Comparison of ENCODE assay signal across 8 cellular contexts in the genomic region with DNA sequence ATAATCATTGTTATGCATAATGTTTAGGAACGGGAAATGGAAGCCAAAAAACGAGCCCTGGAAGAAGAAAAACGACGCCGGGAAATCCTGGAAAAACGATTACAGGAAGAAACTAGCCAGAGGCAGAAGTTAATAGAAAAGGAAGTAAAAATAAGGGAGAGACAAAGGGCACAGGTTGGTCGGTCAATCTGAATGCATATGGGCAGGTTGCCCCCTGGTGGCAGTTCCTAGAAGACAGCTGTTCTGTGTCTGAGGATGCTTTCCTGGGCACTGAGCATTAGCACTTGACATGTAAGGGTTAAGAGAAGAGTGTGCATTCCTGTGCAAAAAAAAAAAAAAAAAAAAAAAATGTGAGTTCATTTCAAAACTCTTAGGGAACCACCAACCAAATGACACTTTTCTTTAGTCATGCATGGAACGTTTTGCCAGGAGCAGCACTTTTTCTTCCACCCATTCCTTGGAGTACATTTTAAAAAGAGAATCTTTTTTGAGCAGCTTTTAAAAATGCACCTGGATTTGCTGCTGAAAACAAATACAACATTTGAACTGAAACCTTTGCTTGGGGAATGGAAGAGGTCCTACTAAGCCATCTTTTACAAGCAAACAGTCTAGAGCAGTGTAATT. TPM values are rescaled to one million over a fixed set of nuclear protein-coding genes. Genes with fewer than 3 reads are reported as not detected.
DNase-seq lines count a peak whose midpoint lies in the region; ATAC-seq, FAIRE-seq and TF ChIP-seq lines count a peak whose summit lies in the region.

No MANE protein-coding gene starts in this region.

- no peaks in the 10 kb centered on the region for H3K27me3 ChIP-seq in bronchial epithelial cell (ENCODE audit: control insufficient read depth, insufficient read depth, low read length)
- H3K27me3 ChIP-seq in kidney epithelial cell (ENCODE audit: control insufficient read depth, insufficient read depth, low read length): no peaks in the 10 kb centered on the region

- H3K4me3 ChIP-seq in WI38 (ENCODE audit: low read depth, low read length) (no peak overlapping the region), bronchial epithelial cell (ENCODE audit: low read depth, low read length) (no peak overlapping the region), kidney epithelial cell (ENCODE audit: low read depth, low read length) (no peak overlapping the region)

- ATAC-seq in GM18907 (IDR thresholded peaks at IDR 0.05; ENCODE audit: unreplicated experiment) (peak; percentile 94), HG03139 (IDR thresholded peaks at IDR 0.05; ENCODE audit: unreplicated experiment) (peak; percentile 90)

- peak; percentile 59 for DNase-seq in AG09319 (ENCODE audit: extremely low read depth, low read depth)
- peak; percentile 89 for DNase-seq in NCI-H2196 treated with DMSO at 0.1 percent for 48 hours (lab: John Stamatoyannopoulos, UW; ENCODE audit: unreplicated experiment)
- peak; percentile 58 for DNase-seq in bronchial epithelial cell (ENCODE audit: low read depth)
- DNase-seq in kidney epithelial cell (ENCODE audit: low read depth): peak; percentile 28
- DNase-seq in stimulated activated CD4-positive, alpha-beta T cell treated with anti-CD3 and anti-CD28 coated beads, Interleukin-1b, Interleukin-23, amount 100 ng/mL, for 4 hours (ENCODE audit: low read depth in 2 of 2): peak; percentile 70 to 79

- peak; percentile 85 for TF ChIP-seq CTCF in AG09319 (IDR thresholded peaks at IDR 0.05; ENCODE audit: low read depth, low read length)
- TF ChIP-seq CTCF in WI38 (IDR thresholded peaks at IDR 0.05; ENCODE audit: low read depth, low read length): peak; percentile 79
- TF ChIP-seq CTCF in bronchial epithelial cell (IDR thresholded peaks at IDR 0.05; ENCODE audit: insufficient read depth, low read length, severe bottlenecking): peak; percentile 90
- peak; percentile 92 for TF ChIP-seq CTCF in kidney epithelial cell (IDR thresholded peaks at IDR 0.05; ENCODE audit: insufficient read depth, low read length, poor library complexity, severe bottlenecking)

- no peak for FAIRE-seq in bronchial epithelial cell (lab: Jason Lieb, UNC)

- H3K36me3 ChIP-seq in bronchial epithelial cell (ENCODE audit: control insufficient read depth, insufficient read depth, low read length) (peaks cover 7% of the 10 kb centered on the region), kidney epithelial cell (ENCODE audit: control insufficient read depth, insufficient read depth, low read length) (peaks cover 2% of the 10 kb centered on the region)

RNA-seq across cellular contexts. Expression of a gene that starts 11.1 kb away (rescaled TPM):
- total RNA-seq in bronchial epithelial cell: 22.6 and 28.9 TPM in 2 replicates
- 17.1 and 17.6 TPM in 2 replicates for total RNA-seq in kidney epithelial cell

RNA-seq across cellular contexts. Expression of a gene that starts 31.0 kb away (rescaled TPM):
- total RNA-seq in bronchial epithelial cell: 0.77 and 1.8 TPM in 2 replicates
- 1.6 and 3.7 TPM in 2 replicates for total RNA-seq in kidney epithelial cell

Comparison
In these comparisons a context has a peak if more than half of its experiments do, and no peak if none do; other contexts are left out.
1. DNase-seq: peak in every context shown above with its lines; median percentile 89 in NCI-H2196 treated with DMSO at 0.1 percent for 48 hours; 74 in stimulated activated CD4-positive, alpha-beta T cell treated with anti-CD3 and anti-CD28 coated beads, Interleukin-1b, Interleukin-23, amount 100 ng/mL, for 4 hours; 59 in AG09319; 58 in bronchial epithelial cell; 28 in kidney epithelial cell.